Comparison of ENCODE assay signal across 32 cellular contexts in genomic region chr2:48948400-48949110, GRCh38.
"Had no signal": no experiment of that assay in that cellular context is flagged by ENCODE, and none has a peak within 500 bp of the region (broad histone marks: within the 10 kb centered on the region; RNA-seq: fewer than 3 reads in every experiment).

No MANE protein-coding gene starts in this region.

- H3K4me2 ChIP-seq: hepatocyte had no signal

- H3K27me3 ChIP-seq: colonic mucosa, foreskin keratinocyte, gastroesophageal sphincter, heart left ventricle, hepatocyte, right atrium auricular region, spleen, suprapubic skin, thyroid gland, vagina had no signal

- H3K9me3 Mint-ChIP-seq: dendritic cell treated with granulocyte-macrophage colony-stimulating factor and Interleukin-4, amounts not matched to agents 40 ng/mL and 50 ng/mL, for 4 days; endodermal cell; mesothelial cell of epicardium; naive B cell; natural killer cell treated with Interleukin-12 subunit alpha and Interleukin-12 subunit beta and Interleukin-15 and Interleukin-18, amount 100 ng/mL, for 72 hours; neural crest cell; stimulated activated memory B cell treated with anti-CD40 and anti-IgM and Interleukin-4, amounts not matched to agents 10 μg/mL and 1 μg/mL and 100 μg/mL, for 72 hours; stimulated activated naive CD8-positive, alpha-beta T cell treated with anti-CD3 and anti-CD28 coated beads, Interleukin-15, Interleukin-2, amounts not matched to agents 100 ng/mL and 50 ng/mL, for 24 hours had no signal

- H3K4me3 Mint-ChIP-seq: dendritic cell treated with granulocyte-macrophage colony-stimulating factor and Interleukin-4, amounts not matched to agents 40 ng/mL and 50 ng/mL, for 4 days; endodermal cell; mesothelial cell of epicardium; naive B cell; natural killer cell treated with Interleukin-12 subunit alpha and Interleukin-12 subunit beta and Interleukin-15 and Interleukin-18, amount 100 ng/mL, for 72 hours; neural crest cell; stimulated activated memory B cell treated with anti-CD40 and anti-IgM and Interleukin-4, amounts not matched to agents 10 μg/mL and 1 μg/mL and 100 μg/mL, for 72 hours; stimulated activated naive CD8-positive, alpha-beta T cell treated with anti-CD3 and anti-CD28 coated beads, Interleukin-15, Interleukin-2, amounts not matched to agents 100 ng/mL and 50 ng/mL, for 24 hours had no signal

- H3K4me3 ChIP-seq: colonic mucosa, gastroesophageal sphincter, heart left ventricle, hepatocyte, left ventricle myocardium inferior, lung, mucosa of descending colon, prostate gland, right atrium auricular region, sigmoid colon, spleen, suprapubic skin, thyroid gland, vagina had no signal

- DNase-seq: colonic mucosa; effector CD8-positive, alpha-beta T cell; endodermal cell; foreskin keratinocyte; heart left ventricle; kidney; left cardiac atrium; left ventricle myocardium inferior; mesenchymal stem cell; mucosa of descending colon; naive B cell; sigmoid colon; spleen; stimulated activated CD4-positive, alpha-beta T cell treated with anti-CD3 and anti-CD28 coated beads, Interleukin-4, amount 100 ng/mL, for 4 hours; thyroid gland; trophoblast cell had no signal

- H3K36me3 ChIP-seq: colonic mucosa, gastroesophageal sphincter, heart left ventricle, left ventricle myocardium inferior, neutrophil, prostate gland, right atrium auricular region, sigmoid colon, spleen, suprapubic skin, thyroid gland, vagina had no signal

- H3K4me1 ChIP-seq: colonic mucosa, foreskin keratinocyte, prostate gland, spleen, suprapubic skin, thyroid gland, vagina had no signal

- H3K36me3 Mint-ChIP-seq: mesothelial cell of epicardium; naive B cell; natural killer cell treated with Interleukin-12 subunit alpha and Interleukin-12 subunit beta and Interleukin-15 and Interleukin-18, amount 100 ng/mL, for 72 hours; stimulated activated memory B cell treated with anti-CD40 and anti-IgM and Interleukin-4, amounts not matched to agents 10 μg/mL and 1 μg/mL and 100 μg/mL, for 72 hours had no signal

- ATAC-seq: esophagus mucosa; foreskin keratinocyte; gastroesophageal sphincter; heart left ventricle; mucosa of descending colon; natural killer cell treated with Interleukin-12 subunit alpha and Interleukin-12 subunit beta and Interleukin-15 and Interleukin-18, amount 100 ng/mL, for 72 hours; stimulated activated memory B cell treated with anti-CD40 and anti-IgM and Interleukin-4, amounts not matched to agents 10 μg/mL and 1 μg/mL and 100 μg/mL, for 72 hours had no signal

- H2AFZ ChIP-seq: hepatocyte had no signal

- FAIRE-seq: kidney had no signal

- H3K9me3 ChIP-seq: colonic mucosa, gastroesophageal sphincter, heart left ventricle, left ventricle myocardium inferior, mucosa of descending colon, neutrophil, prostate gland, right atrium auricular region, sigmoid colon, spleen, suprapubic skin, thyroid gland, vagina had no signal

- H3K27ac Mint-ChIP-seq: dendritic cell treated with granulocyte-macrophage colony-stimulating factor and Interleukin-4, amounts not matched to agents 40 ng/mL and 50 ng/mL, for 4 days; endodermal cell; mesothelial cell of epicardium; natural killer cell treated with Interleukin-12 subunit alpha and Interleukin-12 subunit beta and Interleukin-15 and Interleukin-18, amount 100 ng/mL, for 72 hours; stimulated activated memory B cell treated with anti-CD40 and anti-IgM and Interleukin-4, amounts not matched to agents 10 μg/mL and 1 μg/mL and 100 μg/mL, for 72 hours; stimulated activated naive CD8-positive, alpha-beta T cell treated with anti-CD3 and anti-CD28 coated beads, Interleukin-15, Interleukin-2, amounts not matched to agents 100 ng/mL and 50 ng/mL, for 24 hours had no signal

- H3K27ac ChIP-seq: colonic mucosa, epithelial cell of prostate, foreskin keratinocyte, heart left ventricle, hepatocyte, left ventricle myocardium inferior, neutrophil, prostate gland, right atrium auricular region, sigmoid colon, spleen, suprapubic skin, thyroid gland, vagina had no signal

- H3K79me2 ChIP-seq: hepatocyte had no signal

- H3K27me3 Mint-ChIP-seq: stimulated activated memory B cell treated with anti-CD40 and anti-IgM and Interleukin-4, amounts not matched to agents 10 μg/mL and 1 μg/mL and 100 μg/mL, for 72 hours had no signal
